1 cellular context compared by ENCODE assay signal in genomic region chr6:43990627-43991619, GRCh38.
TF ChIP-seq lines count a peak whose summit lies in the region.

No MANE protein-coding gene starts in this region.

TF ChIP-seq in HepG2, 621 proteins besides CTCF, POLR2A, EP300 and RAD21 (continued from another document and continues in another):
- peak; percentile 16; the same call in 1 of the 2 replicates for TF ChIP-seq TRAFD1 (CRISPR knock-in tag; IDR thresholded peaks at IDR 0.05; ENCODE audit: borderline replicate concordance)
- no peak for TF ChIP-seq ZNF672 (CRISPR knock-in tag; IDR thresholded peaks at IDR 0.05)
- no peak; a peak in 1 of 4 replicates for TF ChIP-seq MAFK (conservative IDR thresholded peaks at IDR 0.05 in 1 of 2, IDR thresholded peaks at IDR 0.05 in 1 of 2; ENCODE audit: low read length in 2 of 2)
- peak; percentile 80; the same call in 1 of the 2 replicates for TF ChIP-seq AKAP8 (CRISPR knock-in tag; IDR thresholded peaks at IDR 0.05)
- no peak for TF ChIP-seq SMARCE1 (IDR thresholded peaks at IDR 0.05; ENCODE audit: borderline replicate concordance)
- no peak for TF ChIP-seq REL (CRISPR knock-in tag; conservative IDR thresholded peaks at IDR 0.05)
- no peak for TF ChIP-seq KDM3A (CRISPR knock-in tag; IDR thresholded peaks at IDR 0.05; ENCODE audit: low read depth)
- TF ChIP-seq CEBPZ (IDR thresholded peaks at IDR 0.05; ENCODE audit: low read length), result no peak
- peak; percentile 96 for TF ChIP-seq ZNF264 (CRISPR knock-in tag; IDR thresholded peaks at IDR 0.05)
- TF ChIP-seq CSRNP1 (CRISPR knock-in tag; IDR thresholded peaks at IDR 0.05), result peak; percentile 79
- TF ChIP-seq ZNF282 (IDR thresholded peaks at IDR 0.05; ENCODE audit: partially characterized antibody), result no peak
- TF ChIP-seq BRD4 (CRISPR knock-in tag; IDR thresholded peaks at IDR 0.05), result peak; percentile 96
- TF ChIP-seq IRF9 (CRISPR knock-in tag; IDR thresholded peaks at IDR 0.05; ENCODE audit: borderline replicate concordance), result peak; percentile 96
- TF ChIP-seq ZFP1 (CRISPR knock-in tag; IDR thresholded peaks at IDR 0.05), result peak; percentile 82; the same call in 1 of the 2 replicates
- TF ChIP-seq KLF13 (CRISPR knock-in tag; IDR thresholded peaks at IDR 0.05), result no peak
- no peak for TF ChIP-seq ZNF737 (CRISPR knock-in tag; IDR thresholded peaks at IDR 0.05; ENCODE audit: borderline replicate concordance)
- TF ChIP-seq ZNF460 (CRISPR knock-in tag; IDR thresholded peaks at IDR 0.05; ENCODE audit: borderline replicate concordance), result no peak; the same call in 1 of the 2 replicates
- no peak for TF ChIP-seq THYN1 (CRISPR knock-in tag; IDR thresholded peaks at IDR 0.05; ENCODE audit: borderline replicate concordance, low read depth)
- TF ChIP-seq NCOR1 (IDR thresholded peaks at IDR 0.05; ENCODE audit: borderline replicate concordance, low read length), result peak; percentile 92
- TF ChIP-seq ZNF281 (CRISPR knock-in tag; IDR thresholded peaks at IDR 0.05; ENCODE audit: borderline replicate concordance), result peak; percentile 97
- peak; percentile 93; the same call in 1 of the 2 replicates for TF ChIP-seq NFKB2 (CRISPR knock-in tag; IDR thresholded peaks at IDR 0.05; ENCODE audit: borderline replicate concordance)
- no peak for TF ChIP-seq PBX2 (CRISPR knock-in tag; IDR thresholded peaks at IDR 0.05)
- no peak for TF ChIP-seq ZNF550 (CRISPR knock-in tag; IDR thresholded peaks at IDR 0.05; ENCODE audit: borderline replicate concordance)
- no peak for TF ChIP-seq FOXM1 (CRISPR knock-in tag; IDR thresholded peaks at IDR 0.05)
- no peak for TF ChIP-seq POLR2G (IDR thresholded peaks at IDR 0.05; ENCODE audit: low read depth, low read length)
- peak; percentile 87 for TF ChIP-seq ZNF710 (CRISPR knock-in tag; IDR thresholded peaks at IDR 0.05; ENCODE audit: borderline replicate concordance)
- TF ChIP-seq GPN1 (CRISPR knock-in tag; IDR thresholded peaks at IDR 0.05; ENCODE audit: borderline replicate concordance), result no peak
- peak; percentile 63 for TF ChIP-seq JARID2 (CRISPR knock-in tag; IDR thresholded peaks at IDR 0.05; ENCODE audit: insufficient replicate concordance)
- TF ChIP-seq ZNF609 (CRISPR knock-in tag; IDR thresholded peaks at IDR 0.05; ENCODE audit: borderline replicate concordance), result peak; percentile 98
- TF ChIP-seq ETV5 (CRISPR knock-in tag; IDR thresholded peaks at IDR 0.05; ENCODE audit: borderline replicate concordance), result peak; percentile 60
- peak; percentile 45; the same call in 1 of the 2 replicates for TF ChIP-seq SIX1 (CRISPR knock-in tag; IDR thresholded peaks at IDR 0.05; ENCODE audit: borderline replicate concordance)
- TF ChIP-seq ZNF724P (CRISPR knock-in tag; IDR thresholded peaks at IDR 0.05; ENCODE audit: borderline replicate concordance), result 0 out of 2 replicates have a peak, but pooled peaks have one; percentile 48
- TF ChIP-seq ZC3H4 (CRISPR knock-in tag; IDR thresholded peaks at IDR 0.05; ENCODE audit: borderline replicate concordance), result no peak
- TF ChIP-seq JUNB (CRISPR knock-in tag; IDR thresholded peaks at IDR 0.05; ENCODE audit: borderline replicate concordance), result 0 out of 2 replicates have a peak, but pooled peaks have one; percentile 13
- TF ChIP-seq E2F5 (CRISPR knock-in tag; conservative IDR thresholded peaks at IDR 0.05), result no peak
- TF ChIP-seq ZNF562 (CRISPR knock-in tag; IDR thresholded peaks at IDR 0.05; ENCODE audit: borderline replicate concordance), result no peak
- TF ChIP-seq DNMT3B (CRISPR knock-in tag; conservative IDR thresholded peaks at IDR 0.05), result no peak
- TF ChIP-seq ZNF33B (CRISPR knock-in tag; IDR thresholded peaks at IDR 0.05), result no peak; the same call in 1 of the 2 replicates
- TF ChIP-seq ZNF451 (CRISPR knock-in tag; IDR thresholded peaks at IDR 0.05), result peak; percentile 70
